Comparison of ENCODE assay signal across 8 cellular contexts in genomic region chr19:941292-942132, GRCh38. TPM values are rescaled to one million over a fixed set of nuclear protein-coding genes. Genes with fewer than 3 reads are reported as not detected.
DNase-seq lines count a peak whose midpoint lies in the region; ATAC-seq and TF ChIP-seq lines count a peak whose summit lies in the region.

No MANE protein-coding gene starts in this region.

- H3K4me3 ChIP-seq in GM06990 (replicated peaks; ENCODE audit: low read depth, low read length) (peak overlapping the region; percentile 51), fibroblast of lung (replicated peaks in 1 of 4; ENCODE audit: control extremely low read depth in 1 of 4, insufficient read depth in 1 of 4, low read depth in 3 of 4, low read length in 4 of 4) (peak overlapping the region in 2 of 4 experiments; percentile 19 to 38), skeletal muscle tissue (ENCODE audit: low read length in 3 of 3) (peak overlapping the region; percentile 20 to 62 (median 29))

- peak overlapping the region; percentile 60 to 76 (median 76) for H3K4me3 Mint-ChIP-seq in T-cell

- H3K4me2 ChIP-seq in fibroblast of lung (ENCODE audit: extremely low read depth, insufficient read depth, low read length): peak overlapping the region; percentile 76

- CTCF ChIA-PET in T-cell (lab: Charles Lee): no interaction called here

- peaks cover 35% of the 10 kb centered on the region for H3K36me3 ChIP-seq in GM06990 (ENCODE audit: control insufficient read depth, insufficient read depth, low read length)
- peaks cover 3% of the 10 kb centered on the region for H3K36me3 ChIP-seq in fibroblast of lung (ENCODE audit: control insufficient read depth, insufficient read depth, low read length)
- no peaks in the 10 kb centered on the region for H3K36me3 ChIP-seq in skeletal muscle tissue (ENCODE audit: control insufficient read depth in 3 of 3, insufficient read depth in 3 of 3, low read length in 3 of 3)

- H3K27ac ChIP-seq in fibroblast of lung (ENCODE audit: insufficient read depth, low read length) (peak overlapping the region; percentile 72), skeletal muscle tissue (ENCODE audit: low read depth, low read length) (no peak overlapping the region)

- peaks cover 0 to 3% (median 0%) of the 10 kb centered on the region in 3 donors for H3K9me3 Mint-ChIP-seq in T-cell

- H3K36me3 Mint-ChIP-seq in T-cell: peaks cover 5% of the 10 kb centered on the region

- peaks cover 28 to 37% (median 31%) of the 10 kb centered on the region in 3 donors for H3K4me1 Mint-ChIP-seq in T-cell

- no peaks in the 10 kb centered on the region for H3K27me3 Mint-ChIP-seq in T-cell

- POLR2A ChIA-PET in T-cell (lab: Charles Lee): no interaction called here

- TF ChIP-seq CTCF in GM06990 (IDR thresholded peaks at IDR 0.05; ENCODE audit: insufficient read depth, low read length, poor library complexity, severe bottlenecking): no peak
- TF ChIP-seq CTCF in fibroblast of lung (conservative IDR thresholded peaks at IDR 0.05 in 1 of 2, IDR thresholded peaks at IDR 0.05 in 1 of 2; ENCODE audit: low read depth in 1 of 2, low read length in 2 of 2): no peak

- no peaks in the 10 kb centered on the region for H4K20me1 ChIP-seq in fibroblast of lung (ENCODE audit: control insufficient read depth, extremely low read depth, insufficient read depth, low read length)

- H3K4me1 ChIP-seq in fibroblast of lung (ENCODE audit: control insufficient read depth, extremely low read depth, insufficient read depth, low read length): peaks cover 16% of the 10 kb centered on the region
- peaks cover 3 to 15% (median 8%) of the 10 kb centered on the region in 3 donors for H3K4me1 ChIP-seq in skeletal muscle tissue (ENCODE audit: control insufficient read depth in 3 of 3, insufficient read depth in 3 of 3, low read length in 3 of 3)

- H3K79me2 ChIP-seq in fibroblast of lung (ENCODE audit: control insufficient read depth, insufficient read depth, low read length): peaks cover 68% of the 10 kb centered on the region

- ATAC-seq in T-cell (replicated peaks in 1 of 4) (peak in 1 of 4 experiments; percentile 9), HG03175 (IDR thresholded peaks at IDR 0.05; ENCODE audit: unreplicated experiment) (no peak)

- no peak for DNase-seq in GM06990 (ENCODE audit: extremely low read depth, insufficient read length)
- DNase-seq in T-cell: no peak
- no peak for DNase-seq in fibroblast of lung (ENCODE audit: low read depth in 2 of 2)
- DNase-seq in NCI-H69 (lab: John Stamatoyannopoulos, UW): no peak
- no peak for DNase-seq in NCI-H2196 treated with DMSO at 0.1 percent for 48 hours (lab: John Stamatoyannopoulos, UW; ENCODE audit: unreplicated experiment)
- no peak for DNase-seq in kidney tubule cell (ENCODE audit: low spot score)

- peak overlapping the region; percentile 39 to 69 for H3K27ac Mint-ChIP-seq in T-cell

- peak overlapping the region; percentile 33 for H3K9ac ChIP-seq in fibroblast of lung (ENCODE audit: insufficient read depth, low read length)
- H3K9ac ChIP-seq in skeletal muscle tissue (ENCODE audit: low read depth in 1 of 3, low read length in 3 of 3): peak overlapping the region in 1 of 3 donors; percentile 40

- H3K27me3 ChIP-seq in GM06990 (replicated peaks; ENCODE audit: control insufficient read depth, insufficient read depth, low read length): no peaks in the 10 kb centered on the region
- H3K27me3 ChIP-seq in fibroblast of lung (ENCODE audit: control insufficient read depth, insufficient read depth, low read length): no peaks in the 10 kb centered on the region
- H3K27me3 ChIP-seq in skeletal muscle tissue (ENCODE audit: control insufficient read depth in 3 of 3, insufficient read depth in 3 of 3, low read length in 3 of 3): peaks cover 0 to 19% (median 10%) of the 10 kb centered on the region in 3 donors

- H3K9me3 ChIP-seq in fibroblast of lung (ENCODE audit: control insufficient read depth, insufficient read depth, low read depth, low read length) (no peaks in the 10 kb centered on the region), skeletal muscle tissue (ENCODE audit: control insufficient read depth in 3 of 3, low read length in 3 of 3) (no peaks in the 10 kb centered on the region)

- H2AFZ ChIP-seq in fibroblast of lung (ENCODE audit: low read length): no peak overlapping the region

RNA-seq across cellular contexts. Expression of gene ARID3A, which starts 15.7 kb away (rescaled TPM):
- total RNA-seq in T-cell (10 to 100 TPM in 4 of 5 donors, 1 to 10 TPM in 1; 9.8 to 13.2 (median 12.0) TPM), fibroblast of lung (12.1 and 14.9 TPM in 2 replicates), skeletal muscle tissue (2.6 TPM)
- 6.4 and 8.7 TPM in 2 replicates for polyA plus RNA-seq in fibroblast of lung
- 10.5 and 12.5 TPM in 2 replicates for polyA plus RNA-seq in fibroblast of lung (2012)
- 32.6 and 39.3 TPM in 2 replicates for polyA minus RNA-seq in fibroblast of lung (ENCODE audit: low replicate concordance)

RNA-seq across cellular contexts. Expression of gene KISS1R, which starts 24.4 kb away (rescaled TPM):
- total RNA-seq in T-cell (1 to 10 TPM; 1.5 to 4.9 (median 2.8) TPM), fibroblast of lung (not detected in 2 replicates), skeletal muscle tissue (not detected)
- polyA plus RNA-seq in fibroblast of lung: not detected in 2 replicates
- not detected in 2 replicates for polyA plus RNA-seq in fibroblast of lung (2012)
- not detected in 2 replicates for polyA minus RNA-seq in fibroblast of lung (ENCODE audit: low replicate concordance)

RNA-seq across cellular contexts. Expression of gene R3HDM4, which starts 28.5 kb away (rescaled TPM):
- total RNA-seq in T-cell (100 to 1,000 TPM; 190 to 252 (median 220) TPM), fibroblast of lung (13.2 and 13.4 TPM in 2 replicates), skeletal muscle tissue (30.8 TPM)
- polyA plus RNA-seq in fibroblast of lung: 20.9 and 25.5 TPM in 2 replicates
- polyA plus RNA-seq in fibroblast of lung (2012): 34.2 and 35.6 TPM in 2 replicates
- polyA minus RNA-seq in fibroblast of lung (ENCODE audit: low replicate concordance): 30.5 and 33.5 TPM in 2 replicates

RNA-seq across cellular contexts. Expression of gene WDR18, which starts 42.6 kb away (rescaled TPM):
- total RNA-seq in T-cell: 10 to 100 TPM; 24.6 to 65.9 (median 53.5) TPM
- 41.6 and 42.3 TPM in 2 replicates for total RNA-seq in fibroblast of lung
- polyA plus RNA-seq in fibroblast of lung: 10.0 and 16.1 TPM in 2 replicates
- polyA plus RNA-seq in fibroblast of lung (2012): 20.9 and 47.3 TPM in 2 replicates
- 39.3 and 66.7 TPM in 2 replicates for polyA minus RNA-seq in fibroblast of lung (ENCODE audit: low replicate concordance)
- total RNA-seq in skeletal muscle tissue: 35.5 TPM

RNA-seq across cellular contexts. Expression of gene RNU6-9, which starts 48.2 kb away (rescaled TPM):
- not detected for total RNA-seq in T-cell
- total RNA-seq in fibroblast of lung: not detected in 2 replicates
- not detected in 2 replicates for polyA plus RNA-seq in fibroblast of lung
- not detected in 2 replicates for polyA plus RNA-seq in fibroblast of lung (2012)
- not detected in 2 replicates for polyA minus RNA-seq in fibroblast of lung (ENCODE audit: low replicate concordance)
- total RNA-seq in skeletal muscle tissue: not detected
